ENCODE assay signal across 9 cellular contexts in the genomic region with DNA sequence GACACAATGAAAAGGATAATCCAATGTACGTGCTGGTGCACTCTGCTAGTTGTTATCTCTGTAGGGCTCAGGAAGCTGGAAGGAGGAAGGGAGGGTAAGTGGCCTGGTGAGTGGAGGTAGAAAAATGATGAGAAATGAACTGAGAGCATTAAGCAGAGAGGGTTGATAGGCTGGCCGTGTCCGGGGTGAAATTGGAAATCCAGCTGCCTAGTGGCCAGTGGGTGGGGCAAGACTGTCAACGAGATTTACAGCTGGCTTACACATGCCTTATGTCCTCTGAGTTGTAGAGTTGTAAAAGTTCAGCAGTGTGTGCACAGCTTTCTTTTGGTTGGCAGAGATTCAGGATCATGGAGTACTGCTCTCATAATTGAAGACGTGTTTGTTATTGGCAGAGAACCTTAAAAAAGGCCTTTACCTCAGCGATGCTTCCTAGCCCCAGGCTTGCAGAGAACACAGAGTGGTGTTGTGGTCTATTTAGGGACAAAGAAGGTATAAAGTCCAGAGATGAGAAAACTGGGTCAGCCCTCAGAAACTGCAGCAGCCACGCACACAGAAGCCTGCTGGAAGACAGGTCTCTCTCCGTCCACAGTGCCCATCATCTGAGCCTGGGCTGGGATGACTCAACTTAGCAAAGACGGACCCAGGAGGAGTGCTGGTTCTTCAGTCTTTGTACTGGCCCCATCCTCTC.
DNase-seq lines count a peak whose midpoint lies in the region; ATAC-seq and TF ChIP-seq lines count a peak whose summit lies in the region.
"Had no signal": no experiment of that assay in that cellular context is flagged by ENCODE, and none has a peak within 500 bp of the region (broad histone marks: within the 10 kb centered on the region; RNA-seq: fewer than 3 reads in every experiment).

No MANE protein-coding gene starts in this region.

- POLR2A ChIA-PET in HEK293 (lab: Yijun Ruan, JAX), result interaction anchor here (0.5 kb wide), 1 partner anchor 235 kb away, joined by 4 read pairs; no protein-coding TSS in a partner anchor

- no peak overlapping the region for H3K4me3 Mint-ChIP-seq in activated T-cell treated with anti-CD3 and anti-CD28 coated beads, Interleukin-2, amount 50 U/mL, for 4 hours
- H3K4me3 Mint-ChIP-seq: memory B cell had no signal

- CTCF ChIA-PET in HEK293 (lab: Yijun Ruan, JAX), result interaction anchor here (1.1 kb wide), 1 partner anchor 42 kb away, joined by 4 read pairs; no protein-coding TSS in a partner anchor

- peak; percentile 90 to 92 for ATAC-seq in right cardiac atrium
- ATAC-seq in activated T-cell treated with anti-CD3 and anti-CD28 coated beads, Interleukin-2, amount 50 U/mL, for 4 hours, result no peak
- ATAC-seq in HG02885 (IDR thresholded peaks at IDR 0.05; ENCODE audit: poor library complexity, unreplicated experiment), result no peak

- H3K4me3 ChIP-seq in HEK293 (ENCODE audit: low read depth, low read length) (no peak overlapping the region), adrenal gland (no peak overlapping the region), right cardiac atrium (ENCODE audit: low read length) (no peak overlapping the region)

- H3K4me1 Mint-ChIP-seq in activated T-cell treated with anti-CD3 and anti-CD28 coated beads, Interleukin-2, amount 50 U/mL, for 4 hours (ENCODE audit: low read depth), result no peaks in the 10 kb centered on the region
- H3K4me1 Mint-ChIP-seq: memory B cell had no signal

- peaks cover 18% of the 10 kb centered on the region for H3K4me1 ChIP-seq in HEK293 (ENCODE audit: control insufficient read depth, insufficient read depth, low read length)
- H3K4me1 ChIP-seq in adrenal gland (replicated peaks in 1 of 2), result peaks cover 28 to 66% of the 10 kb centered on the region in 2 donors
- peaks cover 29% of the 10 kb centered on the region for H3K4me1 ChIP-seq in right cardiac atrium (ENCODE audit: control insufficient read depth, insufficient read depth, low read length)

- intact Hi-C loops in adrenal gland (cut with DNase I) (no loop called here), right cardiac atrium (cut with DNase I) (no loop called here)

- TF ChIP-seq CTCF in HEK293 (tag by site-specific recombination; IDR thresholded peaks at IDR 0.05), result peak; percentile 41; the same call in 1 of the 2 replicates
- no peak for TF ChIP-seq CTCF in adrenal gland (IDR thresholded peaks at IDR 0.05)

- H3K9me3 Mint-ChIP-seq in activated T-cell treated with anti-CD3 and anti-CD28 coated beads, Interleukin-2, amount 50 U/mL, for 4 hours, result no peaks in the 10 kb centered on the region
- H3K9me3 Mint-ChIP-seq: memory B cell had no signal

- 25 to 32% (median 29%) methylated on average over 8 to 9 of the region's 9 CpGs for WGBS in adrenal gland, 4 donors
- WGBS in right cardiac atrium, result 21% methylated on average over 9 of the region's 9 CpGs

- H3K27me3 ChIP-seq in adrenal gland (no peaks in the 10 kb centered on the region), right cardiac atrium (ENCODE audit: control insufficient read depth, insufficient read depth) (no peaks in the 10 kb centered on the region)

- H3K36me3 Mint-ChIP-seq in activated T-cell treated with anti-CD3 and anti-CD28 coated beads, Interleukin-2, amount 50 U/mL, for 4 hours (ENCODE audit: insufficient read depth), result no peaks in the 10 kb centered on the region
- H3K36me3 Mint-ChIP-seq: memory B cell had no signal

- H3K27me3 Mint-ChIP-seq in activated T-cell treated with anti-CD3 and anti-CD28 coated beads, Interleukin-2, amount 50 U/mL, for 4 hours (ENCODE audit: low read depth), result peaks cover 7% of the 10 kb centered on the region

- H3K9me3 ChIP-seq in HEK293 (ENCODE audit: control insufficient read depth, insufficient read depth, low read depth, low read length), result no peaks in the 10 kb centered on the region
- no peaks in the 10 kb centered on the region for H3K9me3 ChIP-seq in adrenal gland (replicated peaks in 1 of 3)
- no peaks in the 10 kb centered on the region for H3K9me3 ChIP-seq in right cardiac atrium (ENCODE audit: control insufficient read depth, low read length)

- TF ChIP-seq POLR2A in adrenal gland (IDR thresholded peaks at IDR 0.05), result peak in 1 of 2 donors; percentile 44

- DNase-seq in adrenal gland (peak; percentile 72 to 93 (median 85)), right cardiac atrium (peak; percentile 82 to 91 (median 86)), stromal cell of bone marrow (ENCODE audit: low read depth) (peak; percentile 95), Ammon's horn (ENCODE audit: low spot score) (no peak), OCI-M2 (lab: John Stamatoyannopoulos, UW; ENCODE audit: unreplicated experiment) (no peak)
- no peak for DNase-seq in activated T-cell treated with anti-CD3 and anti-CD28 coated beads, Interleukin-2, amount 50 U/mL, for 4 hours

- H3K27ac ChIP-seq in HEK293 (ENCODE audit: extremely low read depth, low read depth, low read length) (peak overlapping the region; percentile 68), adrenal gland (peak overlapping the region in 4 of 5 donors; percentile 63 to 83 (median 80)), right cardiac atrium (ENCODE audit: low read length) (peak overlapping the region; percentile 96)

- peaks cover 0 to 2% of the 10 kb centered on the region in 2 experiments; a peak in 1 of 3 replicates for H3K36me3 ChIP-seq in HEK293 (ENCODE audit: control insufficient read depth in 2 of 2, insufficient read depth in 1 of 2, low read length in 2 of 2)
- H3K36me3 ChIP-seq in adrenal gland (replicated peaks in 1 of 2), result no peaks in the 10 kb centered on the region

TF ChIP-seq in HEK293, 187 proteins besides CTCF, POLR2A, EP300 and RAD21 (continues in another document):
- TF ChIP-seq ZNF16 (tag by site-specific recombination; IDR thresholded peaks at IDR 0.05; ENCODE audit: low read depth) (no peak), ZNF433 (tag by site-specific recombination; IDR thresholded peaks at IDR 0.05; ENCODE audit: low read depth) (no peak), ZNF157 (tag by site-specific recombination; IDR thresholded peaks at IDR 0.05) (no peak), ZSCAN30 (tag by site-specific recombination; IDR thresholded peaks at IDR 0.05) (peak; percentile 73), ZNF596 (tag by site-specific recombination; IDR thresholded peaks at IDR 0.05) (0 out of 2 replicates have a peak, but pooled peaks have one; percentile 49), ZNF10 (tag by site-specific recombination; IDR thresholded peaks at IDR 0.05) (peak; percentile 85), ZNF658 (tag by site-specific recombination; IDR thresholded peaks at IDR 0.05) (no peak), ZNF561 (tag by site-specific recombination; IDR thresholded peaks at IDR 0.05; ENCODE audit: borderline replicate concordance) (peak; percentile 89; the same call in 1 of the 2 replicates), ZNF449 (tag by site-specific recombination; IDR thresholded peaks at IDR 0.05) (peak; percentile 59; the same call in 1 of the 2 replicates), GFI1B (tag by site-specific recombination; IDR thresholded peaks at IDR 0.05) (peak; percentile 95), ZEB2 (tag by site-specific recombination; IDR thresholded peaks at IDR 0.05) (peak; percentile 93), ZNF211 (tag by site-specific recombination; IDR thresholded peaks at IDR 0.05; ENCODE audit: low read depth) (no peak), ZNF354C (tag by site-specific recombination; IDR thresholded peaks at IDR 0.05; ENCODE audit: borderline replicate concordance, low read depth) (no peak), ZNF830 (tag by site-specific recombination; IDR thresholded peaks at IDR 0.05; ENCODE audit: low read depth) (no peak), ZBTB20 (tag by site-specific recombination; IDR thresholded peaks at IDR 0.05) (peak; percentile 84), PATZ1 (tag by site-specific recombination; IDR thresholded peaks at IDR 0.05) (peak; percentile 71)

Comparison
In these comparisons a context has a peak if more than half of its experiments do, and no peak if none do; other contexts are left out.
1. DNase-seq: peak in adrenal gland (7 of 7), right cardiac atrium (3 of 3) and stromal cell of bone marrow (single experiment); none in Ammon's horn (single experiment), activated T-cell treated with anti-CD3 and anti-CD28 coated beads, Interleukin-2, amount 50 U/mL, for 4 hours (single experiment) and OCI-M2 (single experiment).
2. ATAC-seq: peak in right cardiac atrium (2 of 2); none in activated T-cell treated with anti-CD3 and anti-CD28 coated beads, Interleukin-2, amount 50 U/mL, for 4 hours (0 of 2) and HG02885 (single experiment).
3. Peak in every context shown above with its lines, with median percentiles within 50 percentile points of each other: H3K27ac ChIP-seq.